Comparison of ENCODE assay signal across 17 cellular contexts in genomic region chr5:169861934-169862333, GRCh38.
DNase-seq lines count a peak whose midpoint lies in the region; TF ChIP-seq lines count a peak whose summit lies in the region.
"Had no signal": no experiment of that assay in that cellular context is flagged by ENCODE, and none has a peak within 500 bp of the region (broad histone marks: within the 10 kb centered on the region; RNA-seq: fewer than 3 reads in every experiment).

No MANE protein-coding gene starts in this region.

- no peak overlapping the region for H2BK5ac ChIP-seq in mesenchymal stem cell (ENCODE audit: low read depth, low read length, poor library complexity, severe bottlenecking)

- no peaks in the 10 kb centered on the region for H3K9me3 ChIP-seq in mesenchymal stem cell (ENCODE audit: control insufficient read depth, low read length)
- H3K9me3 ChIP-seq: gastrocnemius medialis, sigmoid colon had no signal

- WGBS in mesenchymal stem cell, result 51% methylated on average over 2 of the region's 2 CpGs

- TF ChIP-seq POLR2A in erythroblast (IDR thresholded peaks at IDR 0.05; ENCODE audit: low read length), result no peak

- H3K4me1 ChIP-seq in mesenchymal stem cell (ENCODE audit: control insufficient read depth, insufficient read depth, low read depth, low read length), result peaks cover 1% of the 10 kb centered on the region
- H3K4me1 ChIP-seq: gastrocnemius medialis, sigmoid colon had no signal

- H2BK15ac ChIP-seq in mesenchymal stem cell (ENCODE audit: low read depth, poor library complexity, severe bottlenecking), result no peak overlapping the region

- H2AFZ ChIP-seq in mesenchymal stem cell (ENCODE audit: low read depth, low read length), result no peak overlapping the region

- no peak overlapping the region for H3K27ac ChIP-seq in mesenchymal stem cell (ENCODE audit: low read length, poor library complexity, severe bottlenecking)
- H3K27ac ChIP-seq: gastrocnemius medialis, sigmoid colon had no signal

- in situ Hi-C loops in astrocyte of the spinal cord (cut with HindIII; ENCODE audit: low sequenced_read_pairs), result no loop called here

- TF ChIP-seq CTCF in AG10803 (conservative IDR thresholded peaks at IDR 0.05; ENCODE audit: low read length) (no peak), astrocyte of the spinal cord (IDR thresholded peaks at IDR 0.05; ENCODE audit: low read depth, low read length) (no peak)

- peaks cover 3 to 35% of the 10 kb centered on the region in 2 experiments for H3K36me3 ChIP-seq in mesenchymal stem cell (ENCODE audit: control insufficient read depth in 1 of 2, insufficient read depth in 2 of 2, low read depth in 1 of 2, low read length in 2 of 2)
- H3K36me3 ChIP-seq: gastrocnemius medialis, sigmoid colon had no signal

- H2BK12ac ChIP-seq in mesenchymal stem cell (ENCODE audit: low read length in 2 of 2), result no peak overlapping the region

- no peak overlapping the region for H2AK5ac ChIP-seq in mesenchymal stem cell (ENCODE audit: low read length, severe bottlenecking)

- H3K4me3 ChIP-seq in AG10803 (ENCODE audit: low read length) (no peak overlapping the region), astrocyte of the spinal cord (ENCODE audit: low read depth, low read length) (no peak overlapping the region), mesenchymal stem cell (ENCODE audit: insufficient read depth in 1 of 2, low read depth in 1 of 2, low read length in 2 of 2) (no peak overlapping the region)
- H3K4me3 ChIP-seq: gastrocnemius medialis, sigmoid colon had no signal

- no peak overlapping the region for H3K9ac ChIP-seq in mesenchymal stem cell (ENCODE audit: low read length)

- intact Hi-C loops in posterior vena cava (cut with DNase I), result no loop called here

- H3K27me3 ChIP-seq in mesenchymal stem cell (ENCODE audit: control insufficient read depth in 1 of 2, insufficient read depth in 1 of 2, low read length in 2 of 2), result no peaks in the 10 kb centered on the region
- H3K27me3 ChIP-seq: gastrocnemius medialis, sigmoid colon had no signal

- H3K4ac ChIP-seq in mesenchymal stem cell (ENCODE audit: low read depth in 1 of 2, low read length in 2 of 2), result no peak overlapping the region

- no peak overlapping the region for H4K91ac ChIP-seq in mesenchymal stem cell (ENCODE audit: low read length)

- no peak overlapping the region for H2BK120ac ChIP-seq in mesenchymal stem cell (ENCODE audit: low read depth, low read length)

- H3K18ac ChIP-seq in mesenchymal stem cell (ENCODE audit: low read depth in 1 of 2, low read length in 2 of 2), result no peak overlapping the region

- no peak overlapping the region for H3K4me2 ChIP-seq in mesenchymal stem cell (ENCODE audit: low read length, poor library complexity, severe bottlenecking)

- no peaks in the 10 kb centered on the region for H3K79me1 ChIP-seq in mesenchymal stem cell (replicated peaks; ENCODE audit: low read length, poor library complexity, severe bottlenecking)

- H3K14ac ChIP-seq in mesenchymal stem cell (ENCODE audit: low read length in 2 of 2), result no peak overlapping the region

- H4K8ac ChIP-seq in mesenchymal stem cell (ENCODE audit: low read length), result no peak overlapping the region

- H3K23ac ChIP-seq in mesenchymal stem cell (ENCODE audit: low read length in 2 of 2), result no peak overlapping the region

- DNase-seq in AG10803 (ENCODE audit: low read depth), result peak; percentile 78
- DNase-seq in HS-5 (ENCODE audit: low read depth), result peak; percentile 44
- DNase-seq in astrocyte of the spinal cord (ENCODE audit: low read depth, low spot score), result peak; percentile 83
- peak; percentile 63 for DNase-seq in mesenchymal stem cell
- no peak for DNase-seq in posterior vena cava (ENCODE audit: low spot score)
- DNase-seq in mesenteric fat pad (ENCODE audit: low spot score), result no peak
- no peak for DNase-seq in erythroblast (lab: John Stamatoyannopoulos, UW)
- DNase-seq in LoVo (ENCODE audit: low spot score), result no peak
- DNase-seq: activated B cell treated with CpG ODN at 0.5 μM for 24 hours; activated effector memory CD4-positive, alpha-beta T cell treated with Interleukin-2 at 50 U/mL for 16 hours; DMS79 treated with DMSO at 0.1 percent for 48 hours; gastrocnemius medialis; immature natural killer cell; NCI-H1694 treated with DMSO at 0.1 percent for 48 hours; NCI-H510A treated with DMSO at 0.1 percent for 48 hours; sigmoid colon; stimulated activated naive B cell treated with anti-CD40 and anti-IgM and Interleukin-4, amounts not matched to agents 10 μg/mL and 1 μg/mL and 100 μg/mL, for 72 hours had no signal

Comparison
In these comparisons a context has a peak if more than half of its experiments do, and no peak if none do; other contexts are left out.
1. DNase-seq: peak in AG10803 (single experiment), HS-5 (single experiment), astrocyte of the spinal cord (single experiment) and mesenchymal stem cell (single experiment); none in posterior vena cava (single experiment), mesenteric fat pad (single experiment), erythroblast (0 of 2) and LoVo (single experiment).